14 cellular contexts compared by ENCODE assay signal in genomic region chr7:121016976-121017375, GRCh38. TPM values are rescaled to one million over a fixed set of nuclear protein-coding genes. Genes with fewer than 3 reads are reported as not detected.
DNase-seq lines count a peak whose midpoint lies in the region; ATAC-seq and TF ChIP-seq lines count a peak whose summit lies in the region.
"Had no signal": no experiment of that assay in that cellular context is flagged by ENCODE, and none has a peak within 500 bp of the region (broad histone marks: within the 10 kb centered on the region; RNA-seq: fewer than 3 reads in every experiment).

No MANE protein-coding gene starts in this region.

- in situ Hi-C loops in astrocyte of the spinal cord (cut with HindIII; ENCODE audit: low sequenced_read_pairs) = no loop called here

- peaks cover 0 to 3% (median 0%) of the 10 kb centered on the region in 11 donors for H3K9me3 ChIP-seq in heart right ventricle
- H3K9me3 ChIP-seq: BLaER1 treated with 17β-estradiol and CSF1 and Interleukin-3, amounts not matched to agents 10 nM and 100 nM; colonic mucosa had no signal

- H3K4me1 ChIP-seq in heart right ventricle = peaks cover 0 to 84% (median 68%) of the 10 kb centered on the region in 9 donors
- H3K4me1 ChIP-seq: colonic mucosa had no signal

- H3K9me3 Mint-ChIP-seq in stimulated activated naive CD8-positive, alpha-beta T cell treated with anti-CD3 and anti-CD28 coated beads, Interleukin-15, amount 100 ng/mL, for 72 hours = no peaks in the 10 kb centered on the region
- H3K9me3 Mint-ChIP-seq: activated CD8-positive, alpha-beta T cell treated with anti-CD3 and anti-CD28 coated beads for 36 hours had no signal

- POLR2A ChIA-PET in BJ (lab: Charles Lee) = no interaction called here

- H3K36me3 ChIP-seq in BJ (ENCODE audit: control insufficient read depth, insufficient read depth, low read length) (no peaks in the 10 kb centered on the region; the same call in 1 of the 2 replicates), heart right ventricle (peaks cover 0 to 19% (median 0%) of the 10 kb centered on the region in 9 donors)
- H3K36me3 ChIP-seq: BLaER1 treated with 17β-estradiol and CSF1 and Interleukin-3, amounts not matched to agents 10 nM and 100 nM; colonic mucosa had no signal

- intact Hi-C loops in heart right ventricle (cut with DNase I) = no loop called here

- WGBS in heart right ventricle, 2 donors = 72 to 79% methylated on average over 2 of the region's 2 CpGs

- H3K4me3 ChIP-seq in BJ (ENCODE audit: low read depth, low read length) = no peak overlapping the region
- H3K4me3 ChIP-seq in astrocyte of the spinal cord (ENCODE audit: low read depth, low read length) = no peak overlapping the region
- H3K4me3 ChIP-seq in heart right ventricle = no peak overlapping the region
- no peak overlapping the region for H3K4me3 ChIP-seq in skeletal muscle cell (ENCODE audit: low read depth, low read length)
- H3K4me3 ChIP-seq: BLaER1 treated with 17β-estradiol and CSF1 and Interleukin-3, amounts not matched to agents 10 nM and 100 nM; colonic mucosa had no signal

- H3K27ac ChIP-seq in heart right ventricle = peak overlapping the region in 8 of 10 donors; percentile 1 to 82 (median 74)
- H3K27ac ChIP-seq: BLaER1 treated with 17β-estradiol and CSF1 and Interleukin-3, amounts not matched to agents 10 nM and 100 nM; colonic mucosa had no signal

- DNase-seq in BJ (ENCODE audit: low read depth) (peak; percentile 37), astrocyte of the spinal cord (ENCODE audit: low read depth, low spot score) (peak; percentile 80), heart right ventricle (peak in 1 of 2 donors; percentile 18), skeletal muscle cell (ENCODE audit: low read depth) (peak; percentile 77), GM03348 (ENCODE audit: low spot score) (no peak)
- DNase-seq in stimulated activated naive CD8-positive, alpha-beta T cell treated with anti-CD3 and anti-CD28 coated beads, Interleukin-15, amount 100 ng/mL, for 72 hours = no peak
- DNase-seq: activated CD8-positive, alpha-beta T cell treated with anti-CD3 and anti-CD28 coated beads for 36 hours; activated gamma-delta T cell; colonic mucosa; NCI-H1105 treated with DMSO at 0.1 percent for 48 hours had no signal

- no peak overlapping the region for H3K4me3 Mint-ChIP-seq in stimulated activated naive CD8-positive, alpha-beta T cell treated with anti-CD3 and anti-CD28 coated beads, Interleukin-15, amount 100 ng/mL, for 72 hours
- H3K4me3 Mint-ChIP-seq: activated CD8-positive, alpha-beta T cell treated with anti-CD3 and anti-CD28 coated beads for 36 hours had no signal

- H3K27ac Mint-ChIP-seq in stimulated activated naive CD8-positive, alpha-beta T cell treated with anti-CD3 and anti-CD28 coated beads, Interleukin-15, amount 100 ng/mL, for 72 hours = no peak overlapping the region
- H3K27ac Mint-ChIP-seq: activated CD8-positive, alpha-beta T cell treated with anti-CD3 and anti-CD28 coated beads for 36 hours had no signal

- CTCF ChIA-PET in BJ (lab: Yijun Ruan, JAX) = interaction anchor here (0.5 to 2.6 kb wide), 7 partner anchors 12 to 84 kb away, joined by 3 to 11 read pairs (median 4); partner anchors contain the start of gene CPED1

- peak in 7 of 8 donors; percentile 34 to 60 (median 55) for ATAC-seq in heart right ventricle
- no peak for ATAC-seq in stimulated activated naive CD8-positive, alpha-beta T cell treated with anti-CD3 and anti-CD28 coated beads, Interleukin-15, amount 100 ng/mL, for 72 hours
- no peak for ATAC-seq in GM18519 (IDR thresholded peaks at IDR 0.05; ENCODE audit: low FRiP score, unreplicated experiment)
- ATAC-seq in HG02938 (IDR thresholded peaks at IDR 0.05; ENCODE audit: unreplicated experiment) = no peak
- ATAC-seq: activated CD8-positive, alpha-beta T cell treated with anti-CD3 and anti-CD28 coated beads for 36 hours; HepG2 had no signal

- no peaks in the 10 kb centered on the region for H3K27me3 Mint-ChIP-seq in stimulated activated naive CD8-positive, alpha-beta T cell treated with anti-CD3 and anti-CD28 coated beads, Interleukin-15, amount 100 ng/mL, for 72 hours

- H3K4me1 Mint-ChIP-seq in stimulated activated naive CD8-positive, alpha-beta T cell treated with anti-CD3 and anti-CD28 coated beads, Interleukin-15, amount 100 ng/mL, for 72 hours = no peaks in the 10 kb centered on the region

- TF ChIP-seq CTCF in BJ (IDR thresholded peaks at IDR 0.05; ENCODE audit: insufficient read depth, low read depth, low read length) (no peak), astrocyte of the spinal cord (IDR thresholded peaks at IDR 0.05; ENCODE audit: low read depth, low read length) (no peak), heart right ventricle (IDR thresholded peaks at IDR 0.05) (no peak)

- H3K27me3 ChIP-seq in BJ (ENCODE audit: control insufficient read depth, insufficient read depth, low read length) (no peaks in the 10 kb centered on the region), heart right ventricle (no peaks in the 10 kb centered on the region)
- H3K27me3 ChIP-seq: BLaER1 treated with 17β-estradiol and CSF1 and Interleukin-3, amounts not matched to agents 10 nM and 100 nM; colonic mucosa had no signal

RNA-seq across cellular contexts. Expression of gene CPED1, which starts 28.5 kb away (rescaled TPM):
- polyA plus RNA-seq in BJ (2011; rRNA removed) = 18.3 and 22.0 TPM in 2 replicates
- polyA minus RNA-seq in BJ (2011; rRNA and poly(A)+ RNA removed) = 34.9 and 35.6 TPM in 2 replicates
- 10 to 100 TPM; 16.3 to 56.5 (median 40.9) TPM for total RNA-seq in heart right ventricle
- polyA plus RNA-seq in heart right ventricle = 1 to 10 TPM; 3.9 to 4.0 TPM
- total RNA-seq: activated CD8-positive, alpha-beta T cell treated with anti-CD3 and anti-CD28 coated beads for 36 hours had no signal

Comparison
In these comparisons a context has a peak if more than half of its experiments do, and no peak if none do; other contexts are left out.
1. DNase-seq: peak in BJ (single experiment), astrocyte of the spinal cord (single experiment) and skeletal muscle cell (single experiment); none in stimulated activated naive CD8-positive, alpha-beta T cell treated with anti-CD3 and anti-CD28 coated beads, Interleukin-15, amount 100 ng/mL, for 72 hours (0 of 2) and GM03348 (single experiment).
2. ATAC-seq: peak in heart right ventricle (7 of 8); none in stimulated activated naive CD8-positive, alpha-beta T cell treated with anti-CD3 and anti-CD28 coated beads, Interleukin-15, amount 100 ng/mL, for 72 hours (single experiment), GM18519 (single experiment) and HG02938 (single experiment).